16 cellular contexts compared by ENCODE assay signal in genomic region chr5:102627311-102627710, GRCh38.
A peak's percentile ranks its signal among the peaks of the same experiment; 100 is the strongest.
DNase-seq lines count a peak whose midpoint lies in the region; ATAC-seq and TF ChIP-seq lines count a peak whose summit lies in the region.
"Had no signal": no experiment of that assay in that cellular context is flagged by ENCODE, and none has a peak within 500 bp of the region (broad histone marks: within the 10 kb centered on the region; RNA-seq: fewer than 3 reads in every experiment).

No MANE protein-coding gene starts in this region.

- TF ChIP-seq CTCF in osteocyte (IDR thresholded peaks at IDR 0.05), result no peak

- peak; percentile 74 for DNase-seq in EL
- DNase-seq in NCI-H526 treated with DMSO at 0.1 percent for 48 hours (lab: John Stamatoyannopoulos, UW), result peak; percentile 13
- DNase-seq in dermis microvascular lymphatic vessel endothelial cell (ENCODE audit: low read depth in 2 of 2), result peak; percentile 29 to 63
- DNase-seq in osteocyte (ENCODE audit: extremely low spot score, unreplicated experiment), result no peak
- no peak for DNase-seq in retina
- no peak for DNase-seq in SW 1271 (lab: John Stamatoyannopoulos, UW)
- DNase-seq: activated CD4-positive, alpha-beta T cell treated with anti-CD3 and anti-CD28 coated beads, Interleukin-2, amount 50 U/mL, for 4 hours; amygdala; NCI-H1436 treated with DMSO at 0.1 percent for 48 hours; NCI-H510A; posterior cingulate gyrus; stimulated activated CD4-positive, alpha-beta T cell treated with anti-CD3 and anti-CD28 coated beads, Interleukin-2, amount 100 ng/mL, for 24 hours; T-helper 17 cell; trophoblast cell had no signal

- peaks cover 52% of the 10 kb centered on the region for H3K4me1 Mint-ChIP-seq in osteocyte (ENCODE audit: unreplicated experiment)
- H3K4me1 Mint-ChIP-seq: CD14-positive monocyte, T-helper 17 cell had no signal

- peaks cover 7% of the 10 kb centered on the region for H3K9me3 Mint-ChIP-seq in osteocyte (ENCODE audit: unreplicated experiment)

- peaks cover 6% of the 10 kb centered on the region for H3K36me3 Mint-ChIP-seq in osteocyte (ENCODE audit: unreplicated experiment)
- H3K36me3 Mint-ChIP-seq: CD14-positive monocyte had no signal

- H3K4me3 Mint-ChIP-seq in osteocyte (ENCODE audit: unreplicated experiment), result no peak overlapping the region
- H3K4me3 Mint-ChIP-seq: CD14-positive monocyte, T-helper 17 cell had no signal

- H3K27ac Mint-ChIP-seq in osteocyte (ENCODE audit: unreplicated experiment), result peak overlapping the region; percentile 75
- H3K27ac Mint-ChIP-seq: CD14-positive monocyte, T-helper 17 cell had no signal

- H3K27me3 Mint-ChIP-seq in osteocyte (ENCODE audit: unreplicated experiment), result no peaks in the 10 kb centered on the region

- ATAC-seq in GM21723 (IDR thresholded peaks at IDR 0.05; ENCODE audit: unreplicated experiment), result no peak
- ATAC-seq: T-helper 17 cell had no signal

Comparison
In these comparisons a context has a peak if more than half of its experiments do, and no peak if none do; other contexts are left out.
1. DNase-seq: peak in EL (single experiment), NCI-H526 treated with DMSO at 0.1 percent for 48 hours (single experiment) and dermis microvascular lymphatic vessel endothelial cell (2 of 2); none in osteocyte (single experiment), retina (single experiment) and SW 1271 (0 of 2).